Comparison of ENCODE assay signal across 1 cellular context in genomic region chr6:109469591-109470189, GRCh38.
TF ChIP-seq lines count a peak whose summit lies in the region.

No MANE protein-coding gene starts in this region.

TF ChIP-seq in SK-N-SH, 30 proteins besides CTCF, POLR2A, EP300 and RAD21:
- TF ChIP-seq EZH2phosphoT487 (IDR thresholded peaks at IDR 0.05; ENCODE audit: borderline replicate concordance, low read depth) (no peak), GABPA (IDR thresholded peaks at IDR 0.05; ENCODE audit: low read depth) (no peak), TAF1 (IDR thresholded peaks at IDR 0.05; ENCODE audit: borderline replicate concordance, low read depth, low read length) (no peak), RXRA (IDR thresholded peaks at IDR 0.05; ENCODE audit: borderline replicate concordance, low read depth) (no peak)
